Comparison of ENCODE assay signal across 20 cellular contexts in genomic region chr6:19557191-19557590, GRCh38.
"Had no signal": no experiment of that assay in that cellular context is flagged by ENCODE, and none has a peak within 500 bp of the region (broad histone marks: within the 10 kb centered on the region; RNA-seq: fewer than 3 reads in every experiment).

No MANE protein-coding gene starts in this region.

- DNase-seq: hypothalamus; immature natural killer cell; islet precursor cell; kidney; kidney glomerular epithelial cell; left cardiac atrium; left colon; left lung; left ventricle myocardium inferior; left ventricle myocardium superior; lower lobe of right lung; mammary epithelial cell; mesenchymal stem cell; mesendoderm; midbrain; mucosa of descending colon; naive B cell; naive thymus-derived CD4-positive, alpha-beta T cell; naive thymus-derived CD8-positive, alpha-beta T cell had no signal

- ATAC-seq: left cardiac atrium; left colon; left lobe of liver; left lung; left ventricle myocardium superior; lower lobe of right lung; mucosa of descending colon; naive thymus-derived CD4-positive, alpha-beta T cell; naive thymus-derived CD8-positive, alpha-beta T cell had no signal
